Comparison of ENCODE assay signal across 1 cellular context in the genomic region with DNA sequence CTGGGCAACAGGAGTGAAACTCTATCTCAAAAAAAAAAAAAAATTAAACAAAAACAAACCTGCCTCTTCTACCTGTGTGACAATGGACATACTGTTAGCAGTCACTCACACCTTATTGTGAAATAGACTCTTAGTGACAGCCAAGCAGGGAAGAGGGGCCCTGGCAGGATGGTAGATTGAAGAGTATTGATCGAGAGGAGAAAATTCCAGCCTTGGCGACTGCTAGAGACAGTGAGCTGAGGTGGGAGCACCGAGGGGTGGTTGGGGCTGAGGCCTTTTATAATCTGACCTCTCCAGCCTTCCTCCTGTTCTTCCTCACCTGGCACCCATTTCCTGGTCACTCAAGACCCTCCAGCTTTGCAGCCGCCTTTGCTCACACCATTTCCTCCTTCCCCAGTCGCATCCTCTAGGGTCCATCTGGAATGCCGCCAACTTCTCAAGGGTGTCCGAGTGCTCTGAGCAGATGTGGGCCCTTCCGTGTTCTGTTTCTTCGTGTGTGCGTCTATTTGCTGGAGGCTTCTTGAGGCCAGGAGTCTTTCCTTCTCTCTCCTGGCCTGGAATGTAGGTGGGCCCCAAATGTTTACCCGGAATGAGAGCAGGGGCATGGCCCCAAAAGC.
TF ChIP-seq lines count a peak whose summit lies in the region.

No MANE protein-coding gene starts in this region.

TF ChIP-seq in HepG2, 621 proteins besides CTCF, POLR2A, EP300 and RAD21 (continued from another document):
- TF ChIP-seq, protein P1, sequence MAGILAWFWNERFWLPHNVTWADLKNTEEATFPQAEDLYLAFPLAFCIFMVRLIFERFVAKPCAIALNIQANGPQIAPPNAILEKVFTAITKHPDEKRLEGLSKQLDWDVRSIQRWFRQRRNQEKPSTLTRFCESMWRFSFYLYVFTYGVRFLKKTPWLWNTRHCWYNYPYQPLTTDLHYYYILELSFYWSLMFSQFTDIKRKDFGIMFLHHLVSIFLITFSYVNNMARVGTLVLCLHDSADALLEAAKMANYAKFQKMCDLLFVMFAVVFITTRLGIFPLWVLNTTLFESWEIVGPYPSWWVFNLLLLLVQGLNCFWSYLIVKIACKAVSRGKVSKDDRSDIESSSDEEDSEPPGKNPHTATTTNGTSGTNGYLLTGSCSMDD (CRISPR knock-in tag; IDR thresholded peaks at IDR 0.05): no peak
- TF ChIP-seq RARA (CRISPR knock-in tag; IDR thresholded peaks at IDR 0.05) (peak; percentile 64), HCFC1 (IDR thresholded peaks at IDR 0.05; ENCODE audit: low read depth, low read length) (no peak), ZNF83 (CRISPR knock-in tag; IDR thresholded peaks at IDR 0.05; ENCODE audit: borderline replicate concordance) (no peak), ZNF878 (CRISPR knock-in tag; IDR thresholded peaks at IDR 0.05) (no peak), SP140L (CRISPR knock-in tag; IDR thresholded peaks at IDR 0.05; ENCODE audit: borderline replicate concordance) (no peak), ZNF343 (CRISPR knock-in tag; IDR thresholded peaks at IDR 0.05) (no peak), LCORL (IDR thresholded peaks at IDR 0.05) (no peak), LCORL (CRISPR knock-in tag; IDR thresholded peaks at IDR 0.05) (no peak), GATA4 (IDR thresholded peaks at IDR 0.05; ENCODE audit: borderline replicate concordance, low read depth) (peak; percentile 69; the same call in 1 of the 2 replicates), NR2C2 (CRISPR knock-in tag; IDR thresholded peaks at IDR 0.05; ENCODE audit: borderline replicate concordance) (no peak)
- TF ChIP-seq, protein P2, sequence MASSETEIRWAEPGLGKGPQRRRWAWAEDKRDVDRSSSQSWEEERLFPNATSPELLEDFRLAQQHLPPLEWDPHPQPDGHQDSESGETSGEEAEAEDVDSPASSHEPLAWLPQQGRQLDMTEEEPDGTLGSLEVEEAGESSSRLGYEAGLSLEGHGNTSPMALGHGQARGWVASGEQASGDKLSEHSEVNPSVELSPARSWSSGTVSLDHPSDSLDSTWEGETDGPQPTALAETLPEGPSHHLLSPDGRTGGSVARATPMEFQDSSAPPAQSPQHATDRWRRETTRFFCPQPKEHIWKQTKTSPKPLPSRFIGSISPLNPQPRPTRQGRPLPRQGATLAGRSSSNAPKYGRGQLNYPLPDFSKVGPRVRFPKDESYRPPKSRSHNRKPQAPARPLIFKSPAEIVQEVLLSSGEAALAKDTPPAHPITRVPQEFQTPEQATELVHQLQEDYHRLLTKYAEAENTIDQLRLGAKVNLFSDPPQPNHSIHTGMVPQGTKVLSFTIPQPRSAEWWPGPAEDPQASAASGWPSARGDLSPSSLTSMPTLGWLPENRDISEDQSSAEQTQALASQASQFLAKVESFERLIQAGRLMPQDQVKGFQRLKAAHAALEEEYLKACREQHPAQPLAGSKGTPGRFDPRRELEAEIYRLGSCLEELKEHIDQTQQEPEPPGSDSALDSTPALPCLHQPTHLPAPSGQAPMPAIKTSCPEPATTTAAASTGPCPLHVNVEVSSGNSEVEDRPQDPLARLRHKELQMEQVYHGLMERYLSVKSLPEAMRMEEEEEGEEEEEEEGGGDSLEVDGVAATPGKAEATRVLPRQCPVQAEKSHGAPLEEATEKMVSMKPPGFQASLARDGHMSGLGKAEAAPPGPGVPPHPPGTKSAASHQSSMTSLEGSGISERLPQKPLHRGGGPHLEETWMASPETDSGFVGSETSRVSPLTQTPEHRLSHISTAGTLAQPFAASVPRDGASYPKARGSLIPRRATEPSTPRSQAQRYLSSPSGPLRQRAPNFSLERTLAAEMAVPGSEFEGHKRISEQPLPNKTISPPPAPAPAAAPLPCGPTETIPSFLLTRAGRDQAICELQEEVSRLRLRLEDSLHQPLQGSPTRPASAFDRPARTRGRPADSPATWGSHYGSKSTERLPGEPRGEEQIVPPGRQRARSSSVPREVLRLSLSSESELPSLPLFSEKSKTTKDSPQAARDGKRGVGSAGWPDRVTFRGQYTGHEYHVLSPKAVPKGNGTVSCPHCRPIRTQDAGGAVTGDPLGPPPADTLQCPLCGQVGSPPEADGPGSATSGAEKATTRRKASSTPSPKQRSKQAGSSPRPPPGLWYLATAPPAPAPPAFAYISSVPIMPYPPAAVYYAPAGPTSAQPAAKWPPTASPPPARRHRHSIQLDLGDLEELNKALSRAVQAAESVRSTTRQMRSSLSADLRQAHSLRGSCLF (CRISPR knock-in tag; IDR thresholded peaks at IDR 0.05; ENCODE audit: borderline replicate concordance): no peak
- TF ChIP-seq, protein P3, sequence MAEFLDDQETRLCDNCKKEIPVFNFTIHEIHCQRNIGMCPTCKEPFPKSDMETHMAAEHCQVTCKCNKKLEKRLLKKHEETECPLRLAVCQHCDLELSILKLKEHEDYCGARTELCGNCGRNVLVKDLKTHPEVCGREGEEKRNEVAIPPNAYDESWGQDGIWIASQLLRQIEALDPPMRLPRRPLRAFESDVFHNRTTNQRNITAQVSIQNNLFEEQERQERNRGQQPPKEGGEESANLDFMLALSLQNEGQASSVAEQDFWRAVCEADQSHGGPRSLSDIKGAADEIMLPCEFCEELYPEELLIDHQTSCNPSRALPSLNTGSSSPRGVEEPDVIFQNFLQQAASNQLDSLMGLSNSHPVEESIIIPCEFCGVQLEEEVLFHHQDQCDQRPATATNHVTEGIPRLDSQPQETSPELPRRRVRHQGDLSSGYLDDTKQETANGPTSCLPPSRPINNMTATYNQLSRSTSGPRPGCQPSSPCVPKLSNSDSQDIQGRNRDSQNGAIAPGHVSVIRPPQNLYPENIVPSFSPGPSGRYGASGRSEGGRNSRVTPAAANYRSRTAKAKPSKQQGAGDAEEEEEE (CRISPR knock-in tag; IDR thresholded peaks at IDR 0.05; ENCODE audit: borderline replicate concordance): no peak
- TF ChIP-seq, protein P4, sequence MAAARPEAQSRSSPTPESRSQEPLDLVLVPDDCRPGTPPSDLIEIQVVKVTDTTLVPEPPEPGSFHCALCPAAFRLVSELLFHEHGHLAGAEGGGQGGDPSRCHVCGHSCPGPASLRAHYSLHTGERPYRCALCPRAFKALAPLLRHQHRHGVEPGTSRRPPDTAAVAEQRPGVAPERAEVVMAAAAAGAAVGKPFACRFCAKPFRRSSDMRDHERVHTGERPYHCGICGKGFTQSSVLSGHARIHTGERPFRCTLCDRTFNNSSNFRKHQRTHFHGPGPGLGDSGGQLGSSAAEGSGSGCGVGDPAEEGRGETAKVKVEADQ (CRISPR knock-in tag; IDR thresholded peaks at IDR 0.05; ENCODE audit: borderline replicate concordance): no peak
